ENCODE assay signal across 19 cellular contexts in genomic region chr17:43774304-43775250, GRCh38. TPM values are rescaled to one million over a fixed set of nuclear protein-coding genes. Genes with fewer than 3 reads are reported as not detected.
A peak's percentile ranks its signal among the peaks of the same experiment; 100 is the strongest.
DNase-seq lines count a peak whose midpoint lies in the region; ATAC-seq and TF ChIP-seq lines count a peak whose summit lies in the region.
"Had no signal": no experiment of that assay in that cellular context is flagged by ENCODE, and none has a peak within 500 bp of the region (broad histone marks: within the 10 kb centered on the region; RNA-seq: fewer than 3 reads in every experiment).

No MANE protein-coding gene starts in this region.

- H3K4me3 ChIP-seq in ascending aorta (no peak overlapping the region), body of pancreas (no peak overlapping the region)

- TF ChIP-seq CTCF in ascending aorta (IDR thresholded peaks at IDR 0.05): no peak
- no peak for TF ChIP-seq CTCF in progenitor cell of endocrine pancreas (IDR thresholded peaks at IDR 0.05; ENCODE audit: unreplicated experiment)
- no peak for TF ChIP-seq CTCF in body of pancreas (IDR thresholded peaks at IDR 0.05)

- WGBS in body of pancreas, 2 donors: 92 to 95% methylated on average over 15 of the region's 16 CpGs

- peak overlapping the region; percentile 76 for H3K27ac Mint-ChIP-seq in progenitor cell of endocrine pancreas
- H3K27ac Mint-ChIP-seq in stimulated activated naive B cell treated with anti-CD40 and anti-IgM and Interleukin-4, amounts not matched to agents 10 μg/mL and 1 μg/mL and 100 μg/mL, for 72 hours: no peak overlapping the region

- H3K4me1 Mint-ChIP-seq in progenitor cell of endocrine pancreas (ENCODE audit: low read depth): peaks cover 29% of the 10 kb centered on the region
- peaks cover 22 to 47% of the 10 kb centered on the region in 2 donors for H3K4me1 Mint-ChIP-seq in stimulated activated naive B cell treated with anti-CD40 and anti-IgM and Interleukin-4, amounts not matched to agents 10 μg/mL and 1 μg/mL and 100 μg/mL, for 72 hours

- TF ChIP-seq POLR2A in body of pancreas (IDR thresholded peaks at IDR 0.05): no peak

- H3K9me3 ChIP-seq in ascending aorta: no peaks in the 10 kb centered on the region
- no peaks in the 10 kb centered on the region for H3K9me3 ChIP-seq in body of pancreas

- H3K36me3 Mint-ChIP-seq in progenitor cell of endocrine pancreas (ENCODE audit: insufficient read depth): peaks cover 27% of the 10 kb centered on the region
- peaks cover 31 to 48% of the 10 kb centered on the region in 2 donors for H3K36me3 Mint-ChIP-seq in stimulated activated naive B cell treated with anti-CD40 and anti-IgM and Interleukin-4, amounts not matched to agents 10 μg/mL and 1 μg/mL and 100 μg/mL, for 72 hours

- peaks cover 2% of the 10 kb centered on the region for H3K27me3 Mint-ChIP-seq in progenitor cell of endocrine pancreas
- H3K27me3 Mint-ChIP-seq in stimulated activated naive B cell treated with anti-CD40 and anti-IgM and Interleukin-4, amounts not matched to agents 10 μg/mL and 1 μg/mL and 100 μg/mL, for 72 hours: peaks cover 0 to under 1% of the 10 kb centered on the region in 2 donors
- H3K27me3 Mint-ChIP-seq: B cell; CD8-positive, alpha-beta memory T cell had no signal

- H3K27me3 ChIP-seq in ascending aorta (no peaks in the 10 kb centered on the region), body of pancreas (no peaks in the 10 kb centered on the region)

- DNase-seq in ascending aorta (ENCODE audit: low spot score in 2 of 2): no peak
- peak; percentile 25 for DNase-seq in left kidney (ENCODE audit: low read depth, low spot score)
- DNase-seq in progenitor cell of endocrine pancreas (ENCODE audit: low spot score, unreplicated experiment): no peak
- DNase-seq in body of pancreas: no peak
- no peak for DNase-seq in stimulated activated CD4-positive, alpha-beta T cell treated with anti-CD3 and anti-CD28 coated beads, Interleukin-12 subunit alpha, Interleukin-12 subunit beta, amount 100 ng/mL, for 4 hours
- DNase-seq in stimulated activated naive B cell treated with anti-CD40 and anti-IgM and Interleukin-4, amounts not matched to agents 10 μg/mL and 1 μg/mL and 100 μg/mL, for 72 hours: no peak
- no peak for DNase-seq in NCI-H187 treated with DMSO at 0.1 percent for 48 hours (lab: John Stamatoyannopoulos, UW)
- DNase-seq: CD8-positive, alpha-beta memory T cell; DMS79; H7; NCI-H1048; NCI-H146; NCI-H446; NK-92 treated with Interleukin-12 subunit alpha and Interleukin-12 subunit beta, amount 100 ng/mL, for 24 hours; SHP77 treated with DMSO at 0.1 percent for 48 hours had no signal

- H3K36me3 ChIP-seq in ascending aorta: peaks cover 29 to 64% of the 10 kb centered on the region in 2 donors
- H3K36me3 ChIP-seq in body of pancreas (replicated peaks in 1 of 2; ENCODE audit: insufficient read depth in 1 of 2, low read depth in 2 of 2): peaks cover 0 to 14% of the 10 kb centered on the region in 2 donors

- H3K4me3 Mint-ChIP-seq in progenitor cell of endocrine pancreas (ENCODE audit: low read depth): no peak overlapping the region
- H3K4me3 Mint-ChIP-seq in stimulated activated naive B cell treated with anti-CD40 and anti-IgM and Interleukin-4, amounts not matched to agents 10 μg/mL and 1 μg/mL and 100 μg/mL, for 72 hours: no peak overlapping the region
- H3K4me3 Mint-ChIP-seq: B cell had no signal

- no peaks in the 10 kb centered on the region for H3K9me3 Mint-ChIP-seq in progenitor cell of endocrine pancreas (ENCODE audit: low read depth)
- peaks cover 0 to 2% of the 10 kb centered on the region in 2 donors for H3K9me3 Mint-ChIP-seq in stimulated activated naive B cell treated with anti-CD40 and anti-IgM and Interleukin-4, amounts not matched to agents 10 μg/mL and 1 μg/mL and 100 μg/mL, for 72 hours
- H3K9me3 Mint-ChIP-seq: CD8-positive, alpha-beta memory T cell had no signal

- H3K27ac ChIP-seq in ascending aorta (peak overlapping the region; percentile 72 to 98), body of pancreas (no peak overlapping the region)
- H3K27ac ChIP-seq: KMS-11 had no signal

- intact Hi-C loops in ascending aorta (cut with DNase I): loop anchor here (5.0 to 10.0 kb wide), 2 partner anchors 73 to 380 kb away; partner anchors contain the start of genes ARL4D and CD300LG
- intact Hi-C loops in body of pancreas (cut with DNase I): no loop called here

- no peak for ATAC-seq in body of pancreas
- no peak for ATAC-seq in stimulated activated naive B cell treated with anti-CD40 and anti-IgM and Interleukin-4, amounts not matched to agents 10 μg/mL and 1 μg/mL and 100 μg/mL, for 72 hours (replicated peaks)

- H3K4me1 ChIP-seq in ascending aorta (peaks cover 11 to 43% of the 10 kb centered on the region in 2 donors), body of pancreas (peaks cover 43% of the 10 kb centered on the region)

RNA-seq across cellular contexts. Expression of gene DUSP3, which starts 4.2 kb away (rescaled TPM):
- total RNA-seq in ascending aorta (70.5 TPM), progenitor cell of endocrine pancreas (58.0 and 58.3 TPM in 2 replicates), body of pancreas (10 to 100 TPM; 32.2 to 54.1 TPM)

RNA-seq across cellular contexts. Expression of gene CFAP97D1, which starts 5.7 kb away (rescaled TPM):
- total RNA-seq in ascending aorta (not detected), progenitor cell of endocrine pancreas (0.07 TPM in 1 of 2 replicates, not detected in the other), body of pancreas (not detected)
- total RNA-seq: B cell; CD8-positive, alpha-beta memory T cell; M059J; OCI-LY7 had no signal

RNA-seq across cellular contexts. Expression of gene SOST, which starts 16.0 kb away (rescaled TPM):
- total RNA-seq in ascending aorta (15.1 TPM), progenitor cell of endocrine pancreas (0.42 and 0.43 TPM in 2 replicates), body of pancreas (not detected)
- total RNA-seq: B cell; CD8-positive, alpha-beta memory T cell; H7; M059J; OCI-LY7 had no signal

RNA-seq across cellular contexts. Expression of gene MPP3, which starts 58.4 kb away (rescaled TPM):
- total RNA-seq in ascending aorta (37.0 TPM), progenitor cell of endocrine pancreas (12.6 and 13.2 TPM in 2 replicates), body of pancreas (10 to 100 TPM; 20.2 to 22.4 TPM)
- total RNA-seq: B cell, OCI-LY7 had no signal

Comparison
In these comparisons a context has a peak if more than half of its experiments do, and no peak if none do; other contexts are left out.
1. H3K27ac ChIP-seq: peak in ascending aorta (2 of 2); none in body of pancreas (0 of 4).
2. RNA of gene SOST, which starts 16.0 kb away (total RNA-seq): 15.1 TPM in ascending aorta (single experiment); 0.42 to 0.43 TPM in progenitor cell of endocrine pancreas and not detected in body of pancreas; every median in the first group is over 10 times any median in the second.